1 cellular context compared by ENCODE assay signal in the genomic region with DNA sequence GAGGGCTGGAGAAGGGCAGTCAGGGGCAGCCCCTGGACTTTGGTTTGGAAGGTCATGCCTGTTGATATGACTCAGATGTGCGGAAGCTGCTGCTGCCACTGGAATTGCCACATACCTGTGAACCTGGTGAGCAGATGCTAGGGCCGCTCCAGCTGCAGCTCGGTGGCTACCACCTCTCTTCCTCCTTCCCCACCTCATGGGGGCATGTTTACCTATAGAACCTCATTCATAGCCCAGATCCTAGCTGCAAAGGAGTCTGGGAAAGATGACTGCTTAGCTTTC.
TF ChIP-seq lines count a peak whose summit lies in the region.

No MANE protein-coding gene starts in this region.

TF ChIP-seq in HepG2, 621 proteins besides CTCF, POLR2A, EP300 and RAD21 (continued from another document and continues in another):
- TF ChIP-seq NR2F1 (CRISPR knock-in tag; IDR thresholded peaks at IDR 0.05): peak; percentile 26 to 62; a peak in 1 of 4 replicates
- no peak for TF ChIP-seq NFYB (CRISPR knock-in tag; IDR thresholded peaks at IDR 0.05)
- no peak for TF ChIP-seq ZNF879 (CRISPR knock-in tag; IDR thresholded peaks at IDR 0.05)
- TF ChIP-seq, protein P1, sequence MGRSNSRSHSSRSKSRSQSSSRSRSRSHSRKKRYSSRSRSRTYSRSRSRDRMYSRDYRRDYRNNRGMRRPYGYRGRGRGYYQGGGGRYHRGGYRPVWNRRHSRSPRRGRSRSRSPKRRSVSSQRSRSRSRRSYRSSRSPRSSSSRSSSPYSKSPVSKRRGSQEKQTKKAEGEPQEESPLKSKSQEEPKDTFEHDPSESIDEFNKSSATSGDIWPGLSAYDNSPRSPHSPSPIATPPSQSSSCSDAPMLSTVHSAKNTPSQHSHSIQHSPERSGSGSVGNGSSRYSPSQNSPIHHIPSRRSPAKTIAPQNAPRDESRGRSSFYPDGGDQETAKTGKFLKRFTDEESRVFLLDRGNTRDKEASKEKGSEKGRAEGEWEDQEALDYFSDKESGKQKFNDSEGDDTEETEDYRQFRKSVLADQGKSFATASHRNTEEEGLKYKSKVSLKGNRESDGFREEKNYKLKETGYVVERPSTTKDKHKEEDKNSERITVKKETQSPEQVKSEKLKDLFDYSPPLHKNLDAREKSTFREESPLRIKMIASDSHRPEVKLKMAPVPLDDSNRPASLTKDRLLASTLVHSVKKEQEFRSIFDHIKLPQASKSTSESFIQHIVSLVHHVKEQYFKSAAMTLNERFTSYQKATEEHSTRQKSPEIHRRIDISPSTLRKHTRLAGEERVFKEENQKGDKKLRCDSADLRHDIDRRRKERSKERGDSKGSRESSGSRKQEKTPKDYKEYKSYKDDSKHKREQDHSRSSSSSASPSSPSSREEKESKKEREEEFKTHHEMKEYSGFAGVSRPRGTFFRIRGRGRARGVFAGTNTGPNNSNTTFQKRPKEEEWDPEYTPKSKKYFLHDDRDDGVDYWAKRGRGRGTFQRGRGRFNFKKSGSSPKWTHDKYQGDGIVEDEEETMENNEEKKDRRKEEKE (IDR thresholded peaks at IDR 0.05): no peak
- TF ChIP-seq ZNF234 (CRISPR knock-in tag; conservative IDR thresholded peaks at IDR 0.05): no peak
- TF ChIP-seq ZNF337 (CRISPR knock-in tag; IDR thresholded peaks at IDR 0.05; ENCODE audit: borderline replicate concordance, low read depth): no peak
- TF ChIP-seq RAD51 (IDR thresholded peaks at IDR 0.05; ENCODE audit: borderline replicate concordance): no peak
- TF ChIP-seq MLLT10 (CRISPR knock-in tag; IDR thresholded peaks at IDR 0.05): no peak
- no peak for TF ChIP-seq DR1 (CRISPR knock-in tag; IDR thresholded peaks at IDR 0.05)
- peak; percentile 34; the same call in 1 of the 2 replicates for TF ChIP-seq IRF2 (CRISPR knock-in tag; IDR thresholded peaks at IDR 0.05)
- TF ChIP-seq, protein P2, sequence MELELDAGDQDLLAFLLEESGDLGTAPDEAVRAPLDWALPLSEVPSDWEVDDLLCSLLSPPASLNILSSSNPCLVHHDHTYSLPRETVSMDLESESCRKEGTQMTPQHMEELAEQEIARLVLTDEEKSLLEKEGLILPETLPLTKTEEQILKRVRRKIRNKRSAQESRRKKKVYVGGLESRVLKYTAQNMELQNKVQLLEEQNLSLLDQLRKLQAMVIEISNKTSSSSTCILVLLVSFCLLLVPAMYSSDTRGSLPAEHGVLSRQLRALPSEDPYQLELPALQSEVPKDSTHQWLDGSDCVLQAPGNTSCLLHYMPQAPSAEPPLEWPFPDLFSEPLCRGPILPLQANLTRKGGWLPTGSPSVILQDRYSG (CRISPR knock-in tag; IDR thresholded peaks at IDR 0.05): no peak
- TF ChIP-seq CBX5 (CRISPR knock-in tag; IDR thresholded peaks at IDR 0.05; ENCODE audit: borderline replicate concordance): 0 out of 2 replicates have a peak, but pooled peaks have one; percentile 27
- TF ChIP-seq ZNF33B (CRISPR knock-in tag; IDR thresholded peaks at IDR 0.05): no peak
- TF ChIP-seq KLF12 (CRISPR knock-in tag; IDR thresholded peaks at IDR 0.05; ENCODE audit: borderline replicate concordance): no peak
- TF ChIP-seq FOXP1 (IDR thresholded peaks at IDR 0.05): no peak
- TF ChIP-seq FOXP1 (CRISPR knock-in tag; IDR thresholded peaks at IDR 0.05): no peak
- no peak for TF ChIP-seq EEA1 (CRISPR knock-in tag; IDR thresholded peaks at IDR 0.05; ENCODE audit: borderline replicate concordance)
- TF ChIP-seq, protein P3, sequence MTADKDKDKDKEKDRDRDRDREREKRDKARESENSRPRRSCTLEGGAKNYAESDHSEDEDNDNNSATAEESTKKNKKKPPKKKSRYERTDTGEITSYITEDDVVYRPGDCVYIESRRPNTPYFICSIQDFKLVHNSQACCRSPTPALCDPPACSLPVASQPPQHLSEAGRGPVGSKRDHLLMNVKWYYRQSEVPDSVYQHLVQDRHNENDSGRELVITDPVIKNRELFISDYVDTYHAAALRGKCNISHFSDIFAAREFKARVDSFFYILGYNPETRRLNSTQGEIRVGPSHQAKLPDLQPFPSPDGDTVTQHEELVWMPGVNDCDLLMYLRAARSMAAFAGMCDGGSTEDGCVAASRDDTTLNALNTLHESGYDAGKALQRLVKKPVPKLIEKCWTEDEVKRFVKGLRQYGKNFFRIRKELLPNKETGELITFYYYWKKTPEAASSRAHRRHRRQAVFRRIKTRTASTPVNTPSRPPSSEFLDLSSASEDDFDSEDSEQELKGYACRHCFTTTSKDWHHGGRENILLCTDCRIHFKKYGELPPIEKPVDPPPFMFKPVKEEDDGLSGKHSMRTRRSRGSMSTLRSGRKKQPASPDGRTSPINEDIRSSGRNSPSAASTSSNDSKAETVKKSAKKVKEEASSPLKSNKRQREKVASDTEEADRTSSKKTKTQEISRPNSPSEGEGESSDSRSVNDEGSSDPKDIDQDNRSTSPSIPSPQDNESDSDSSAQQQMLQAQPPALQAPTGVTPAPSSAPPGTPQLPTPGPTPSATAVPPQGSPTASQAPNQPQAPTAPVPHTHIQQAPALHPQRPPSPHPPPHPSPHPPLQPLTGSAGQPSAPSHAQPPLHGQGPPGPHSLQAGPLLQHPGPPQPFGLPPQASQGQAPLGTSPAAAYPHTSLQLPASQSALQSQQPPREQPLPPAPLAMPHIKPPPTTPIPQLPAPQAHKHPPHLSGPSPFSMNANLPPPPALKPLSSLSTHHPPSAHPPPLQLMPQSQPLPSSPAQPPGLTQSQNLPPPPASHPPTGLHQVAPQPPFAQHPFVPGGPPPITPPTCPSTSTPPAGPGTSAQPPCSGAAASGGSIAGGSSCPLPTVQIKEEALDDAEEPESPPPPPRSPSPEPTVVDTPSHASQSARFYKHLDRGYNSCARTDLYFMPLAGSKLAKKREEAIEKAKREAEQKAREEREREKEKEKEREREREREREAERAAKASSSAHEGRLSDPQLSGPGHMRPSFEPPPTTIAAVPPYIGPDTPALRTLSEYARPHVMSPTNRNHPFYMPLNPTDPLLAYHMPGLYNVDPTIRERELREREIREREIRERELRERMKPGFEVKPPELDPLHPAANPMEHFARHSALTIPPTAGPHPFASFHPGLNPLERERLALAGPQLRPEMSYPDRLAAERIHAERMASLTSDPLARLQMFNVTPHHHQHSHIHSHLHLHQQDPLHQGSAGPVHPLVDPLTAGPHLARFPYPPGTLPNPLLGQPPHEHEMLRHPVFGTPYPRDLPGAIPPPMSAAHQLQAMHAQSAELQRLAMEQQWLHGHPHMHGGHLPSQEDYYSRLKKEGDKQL (CRISPR knock-in tag; IDR thresholded peaks at IDR 0.05; ENCODE audit: low read depth): no peak
- TF ChIP-seq, protein P4, sequence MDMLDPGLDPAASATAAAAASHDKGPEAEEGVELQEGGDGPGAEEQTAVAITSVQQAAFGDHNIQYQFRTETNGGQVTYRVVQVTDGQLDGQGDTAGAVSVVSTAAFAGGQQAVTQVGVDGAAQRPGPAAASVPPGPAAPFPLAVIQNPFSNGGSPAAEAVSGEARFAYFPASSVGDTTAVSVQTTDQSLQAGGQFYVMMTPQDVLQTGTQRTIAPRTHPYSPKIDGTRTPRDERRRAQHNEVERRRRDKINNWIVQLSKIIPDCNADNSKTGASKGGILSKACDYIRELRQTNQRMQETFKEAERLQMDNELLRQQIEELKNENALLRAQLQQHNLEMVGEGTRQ (IDR thresholded peaks at IDR 0.05; ENCODE audit: low read depth, low read length): no peak
- TF ChIP-seq, protein P4 (CRISPR knock-in tag; IDR thresholded peaks at IDR 0.05; ENCODE audit: borderline replicate concordance): no peak
- TF ChIP-seq PRMT3 (CRISPR knock-in tag; IDR thresholded peaks at IDR 0.05; ENCODE audit: borderline replicate concordance, low read depth): no peak
- TF ChIP-seq PAWR (CRISPR knock-in tag; IDR thresholded peaks at IDR 0.05; ENCODE audit: borderline replicate concordance): no peak
- no peak for TF ChIP-seq IRX3 (CRISPR knock-in tag; IDR thresholded peaks at IDR 0.05; ENCODE audit: borderline replicate concordance, low read depth)
- TF ChIP-seq, protein P5, sequence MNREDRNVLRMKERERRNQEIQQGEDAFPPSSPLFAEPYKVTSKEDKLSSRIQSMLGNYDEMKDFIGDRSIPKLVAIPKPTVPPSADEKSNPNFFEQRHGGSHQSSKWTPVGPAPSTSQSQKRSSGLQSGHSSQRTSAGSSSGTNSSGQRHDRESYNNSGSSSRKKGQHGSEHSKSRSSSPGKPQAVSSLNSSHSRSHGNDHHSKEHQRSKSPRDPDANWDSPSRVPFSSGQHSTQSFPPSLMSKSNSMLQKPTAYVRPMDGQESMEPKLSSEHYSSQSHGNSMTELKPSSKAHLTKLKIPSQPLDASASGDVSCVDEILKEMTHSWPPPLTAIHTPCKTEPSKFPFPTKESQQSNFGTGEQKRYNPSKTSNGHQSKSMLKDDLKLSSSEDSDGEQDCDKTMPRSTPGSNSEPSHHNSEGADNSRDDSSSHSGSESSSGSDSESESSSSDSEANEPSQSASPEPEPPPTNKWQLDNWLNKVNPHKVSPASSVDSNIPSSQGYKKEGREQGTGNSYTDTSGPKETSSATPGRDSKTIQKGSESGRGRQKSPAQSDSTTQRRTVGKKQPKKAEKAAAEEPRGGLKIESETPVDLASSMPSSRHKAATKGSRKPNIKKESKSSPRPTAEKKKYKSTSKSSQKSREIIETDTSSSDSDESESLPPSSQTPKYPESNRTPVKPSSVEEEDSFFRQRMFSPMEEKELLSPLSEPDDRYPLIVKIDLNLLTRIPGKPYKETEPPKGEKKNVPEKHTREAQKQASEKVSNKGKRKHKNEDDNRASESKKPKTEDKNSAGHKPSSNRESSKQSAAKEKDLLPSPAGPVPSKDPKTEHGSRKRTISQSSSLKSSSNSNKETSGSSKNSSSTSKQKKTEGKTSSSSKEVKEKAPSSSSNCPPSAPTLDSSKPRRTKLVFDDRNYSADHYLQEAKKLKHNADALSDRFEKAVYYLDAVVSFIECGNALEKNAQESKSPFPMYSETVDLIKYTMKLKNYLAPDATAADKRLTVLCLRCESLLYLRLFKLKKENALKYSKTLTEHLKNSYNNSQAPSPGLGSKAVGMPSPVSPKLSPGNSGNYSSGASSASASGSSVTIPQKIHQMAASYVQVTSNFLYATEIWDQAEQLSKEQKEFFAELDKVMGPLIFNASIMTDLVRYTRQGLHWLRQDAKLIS (CRISPR knock-in tag; IDR thresholded peaks at IDR 0.05): no peak
- TF ChIP-seq SRSF1 (optimal IDR thresholded peaks at IDR 0.05; ENCODE audit: low read depth, low read length): no peak
- no peak for TF ChIP-seq ZNF143 (CRISPR knock-in tag; IDR thresholded peaks at IDR 0.05)
- TF ChIP-seq ZNF274 (CRISPR knock-in tag; IDR thresholded peaks at IDR 0.05): no peak
- no peak for TF ChIP-seq ATAD3A (CRISPR knock-in tag; IDR thresholded peaks at IDR 0.05)
- TF ChIP-seq ZNF430 (CRISPR knock-in tag; IDR thresholded peaks at IDR 0.05): no peak
- no peak for TF ChIP-seq MBD4 (IDR thresholded peaks at IDR 0.05; ENCODE audit: borderline replicate concordance, low read length)
- TF ChIP-seq CC2D1A (CRISPR knock-in tag; IDR thresholded peaks at IDR 0.05): no peak
- TF ChIP-seq SP4 (CRISPR knock-in tag; IDR thresholded peaks at IDR 0.05): no peak
- no peak for TF ChIP-seq ZNF460 (CRISPR knock-in tag; IDR thresholded peaks at IDR 0.05; ENCODE audit: borderline replicate concordance)
- TF ChIP-seq HMG20B (CRISPR knock-in tag; conservative IDR thresholded peaks at IDR 0.05): no peak
- TF ChIP-seq, protein P6, sequence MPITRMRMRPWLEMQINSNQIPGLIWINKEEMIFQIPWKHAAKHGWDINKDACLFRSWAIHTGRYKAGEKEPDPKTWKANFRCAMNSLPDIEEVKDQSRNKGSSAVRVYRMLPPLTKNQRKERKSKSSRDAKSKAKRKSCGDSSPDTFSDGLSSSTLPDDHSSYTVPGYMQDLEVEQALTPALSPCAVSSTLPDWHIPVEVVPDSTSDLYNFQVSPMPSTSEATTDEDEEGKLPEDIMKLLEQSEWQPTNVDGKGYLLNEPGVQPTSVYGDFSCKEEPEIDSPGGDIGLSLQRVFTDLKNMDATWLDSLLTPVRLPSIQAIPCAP (CRISPR knock-in tag; IDR thresholded peaks at IDR 0.05; ENCODE audit: low read depth): no peak
- TF ChIP-seq GABPA (IDR thresholded peaks at IDR 0.05; ENCODE audit: low read depth, low read length): no peak
- TF ChIP-seq GABPA (CRISPR knock-in tag; IDR thresholded peaks at IDR 0.05; ENCODE audit: low read depth): no peak
- no peak for TF ChIP-seq MEF2D (CRISPR knock-in tag; IDR thresholded peaks at IDR 0.05)
- TF ChIP-seq PHF21A (CRISPR knock-in tag; IDR thresholded peaks at IDR 0.05): no peak
- no peak for TF ChIP-seq ASH2L (IDR thresholded peaks at IDR 0.05; ENCODE audit: insufficient read length, low read depth, low read length)
- no peak for TF ChIP-seq ZNF629 (CRISPR knock-in tag; conservative IDR thresholded peaks at IDR 0.05)
- TF ChIP-seq ZNF777 (CRISPR knock-in tag; IDR thresholded peaks at IDR 0.05): no peak
- TF ChIP-seq, protein P7, sequence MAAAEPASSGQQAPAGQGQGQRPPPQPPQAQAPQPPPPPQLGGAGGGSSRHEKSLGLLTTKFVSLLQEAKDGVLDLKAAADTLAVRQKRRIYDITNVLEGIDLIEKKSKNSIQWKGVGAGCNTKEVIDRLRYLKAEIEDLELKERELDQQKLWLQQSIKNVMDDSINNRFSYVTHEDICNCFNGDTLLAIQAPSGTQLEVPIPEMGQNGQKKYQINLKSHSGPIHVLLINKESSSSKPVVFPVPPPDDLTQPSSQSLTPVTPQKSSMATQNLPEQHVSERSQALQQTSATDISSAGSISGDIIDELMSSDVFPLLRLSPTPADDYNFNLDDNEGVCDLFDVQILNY (CRISPR knock-in tag; conservative IDR thresholded peaks at IDR 0.05): no peak
- TF ChIP-seq ZNF207 (IDR thresholded peaks at IDR 0.05; ENCODE audit: borderline replicate concordance): no peak
- TF ChIP-seq, protein P8, sequence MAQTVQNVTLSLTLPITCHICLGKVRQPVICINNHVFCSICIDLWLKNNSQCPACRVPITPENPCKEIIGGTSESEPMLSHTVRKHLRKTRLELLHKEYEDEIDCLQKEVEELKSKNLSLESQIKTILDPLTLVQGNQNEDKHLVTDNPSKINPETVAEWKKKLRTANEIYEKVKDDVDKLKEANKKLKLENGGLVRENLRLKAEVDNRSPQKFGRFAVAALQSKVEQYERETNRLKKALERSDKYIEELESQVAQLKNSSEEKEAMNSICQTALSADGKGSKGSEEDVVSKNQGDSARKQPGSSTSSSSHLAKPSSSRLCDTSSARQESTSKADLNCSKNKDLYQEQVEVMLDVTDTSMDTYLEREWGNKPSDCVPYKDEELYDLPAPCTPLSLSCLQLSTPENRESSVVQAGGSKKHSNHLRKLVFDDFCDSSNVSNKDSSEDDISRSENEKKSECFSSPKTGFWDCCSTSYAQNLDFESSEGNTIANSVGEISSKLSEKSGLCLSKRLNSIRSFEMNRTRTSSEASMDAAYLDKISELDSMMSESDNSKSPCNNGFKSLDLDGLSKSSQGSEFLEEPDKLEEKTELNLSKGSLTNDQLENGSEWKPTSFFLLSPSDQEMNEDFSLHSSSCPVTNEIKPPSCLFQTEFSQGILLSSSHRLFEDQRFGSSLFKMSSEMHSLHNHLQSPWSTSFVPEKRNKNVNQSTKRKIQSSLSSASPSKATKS (CRISPR knock-in tag; IDR thresholded peaks at IDR 0.05): no peak
- TF ChIP-seq TAF15 (IDR thresholded peaks at IDR 0.05; ENCODE audit: low read depth, low read length, poor library complexity, severe bottlenecking): no peak
